ENCODE assay signal across 1 cellular context in the genomic region with DNA sequence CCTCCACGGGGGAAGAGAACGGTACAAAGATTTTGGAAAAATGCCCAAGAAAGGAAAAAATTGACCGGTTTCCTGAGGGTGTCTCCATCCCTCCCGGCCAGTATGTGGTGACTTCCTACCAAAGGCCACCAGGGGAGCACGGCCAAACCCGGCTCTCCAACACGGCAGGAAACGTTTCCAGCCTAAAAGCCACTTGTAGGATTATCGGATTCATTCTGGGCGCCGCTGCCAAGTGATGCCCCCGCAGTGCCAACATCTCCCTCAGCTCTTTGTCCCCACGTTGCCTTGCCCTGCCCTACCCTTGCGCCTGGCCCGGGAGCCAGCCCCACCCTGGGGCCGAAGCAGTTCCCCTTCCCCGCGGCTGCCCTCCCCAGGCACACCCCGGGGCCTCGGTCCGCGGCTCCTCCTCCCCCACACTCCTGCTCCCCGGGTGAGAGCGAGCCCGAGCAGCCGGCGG.
TF ChIP-seq lines count a peak whose summit lies in the region.

No MANE protein-coding gene starts in this region.

TF ChIP-seq in K562, 482 proteins besides CTCF, POLR2A, EP300 and RAD21:
- TF ChIP-seq YY1 (IDR thresholded peaks at IDR 0.05; ENCODE audit: borderline replicate concordance in 1 of 3, control insufficient read depth in 1 of 3, extremely low read depth in 1 of 3, insufficient read depth in 3 of 3, insufficient read length in 1 of 3, insufficient replicate concordance in 2 of 3, low read depth in 1 of 3, low read length in 2 of 3) (peak in 1 of 3 experiments; percentile 46), MYNN (IDR thresholded peaks at IDR 0.05) (0 out of 2 replicates have a peak, but pooled peaks have one; percentile 26), MYNN (CRISPR knock-in tag; IDR thresholded peaks at IDR 0.05) (no peak), SIN3A (IDR thresholded peaks at IDR 0.05; ENCODE audit: borderline replicate concordance in 2 of 2, control insufficient read depth in 1 of 2, low read depth in 2 of 2, low read length in 2 of 2) (peak in 1 of 2 experiments; percentile 10; a peak in 1 of 4 replicates), MYC (IDR thresholded peaks at IDR 0.05; ENCODE audit: low read depth, low read length) (no peak), MYC (CRISPR knock-in tag; IDR thresholded peaks at IDR 0.05; ENCODE audit: borderline replicate concordance, low read depth) (no peak), ZNF354B (CRISPR knock-in tag; IDR thresholded peaks at IDR 0.05) (no peak), SMARCE1 (IDR thresholded peaks at IDR 0.05) (peak; percentile 30; the same call in 1 of the 2 replicates), UBTF (IDR thresholded peaks at IDR 0.05; ENCODE audit: borderline replicate concordance in 1 of 2, low read depth in 2 of 2, low read length in 2 of 2) (peak; percentile 46 to 58; a peak in 2 of 4 replicates), CREM (IDR thresholded peaks at IDR 0.05; ENCODE audit: low read depth) (0 out of 2 replicates have a peak, but pooled peaks have one; percentile 4), ZNF778 (CRISPR knock-in tag; IDR thresholded peaks at IDR 0.05) (no peak), SRF (CRISPR knock-in tag; IDR thresholded peaks at IDR 0.05) (0 out of 4 replicates have a peak, but pooled peaks of 1 of the 2 experiments have one; percentile 41), ZNF764 (CRISPR knock-in tag; IDR thresholded peaks at IDR 0.05; ENCODE audit: low read depth) (no peak), ILF3 (IDR thresholded peaks at IDR 0.05; ENCODE audit: borderline replicate concordance) (no peak), RBM14 (IDR thresholded peaks at IDR 0.05; ENCODE audit: borderline replicate concordance, insufficient read depth, low read depth, low read length) (peak; percentile 73; the same call in 1 of the 2 replicates), PHB2 (IDR thresholded peaks at IDR 0.05; ENCODE audit: low read depth) (no peak), ZZZ3 (IDR thresholded peaks at IDR 0.05) (no peak), HDAC1 (IDR thresholded peaks at IDR 0.05) (peak in 1 of 2 experiments; percentile 33; a peak in 1 of 4 replicates), MAZ (CRISPR knock-in tag; conservative IDR thresholded peaks at IDR 0.05 in 1 of 2, IDR thresholded peaks at IDR 0.05 in 1 of 2) (peak in 1 of 2 experiments; percentile 59; a peak in 2 of 4 replicates), ZNF143 (CRISPR knock-in tag; IDR thresholded peaks at IDR 0.05) (no peak), PHF8 (IDR thresholded peaks at IDR 0.05; ENCODE audit: borderline replicate concordance, low read length) (no peak), XRCC5 (IDR thresholded peaks at IDR 0.05; ENCODE audit: low read depth, low read length) (peak; percentile 32; the same call in 1 of the 2 replicates), SPI1 (IDR thresholded peaks at IDR 0.05; ENCODE audit: borderline replicate concordance, low read depth, low read length) (peak; percentile 22; the same call in 1 of the 2 replicates)
- TF ChIP-seq, protein P1, sequence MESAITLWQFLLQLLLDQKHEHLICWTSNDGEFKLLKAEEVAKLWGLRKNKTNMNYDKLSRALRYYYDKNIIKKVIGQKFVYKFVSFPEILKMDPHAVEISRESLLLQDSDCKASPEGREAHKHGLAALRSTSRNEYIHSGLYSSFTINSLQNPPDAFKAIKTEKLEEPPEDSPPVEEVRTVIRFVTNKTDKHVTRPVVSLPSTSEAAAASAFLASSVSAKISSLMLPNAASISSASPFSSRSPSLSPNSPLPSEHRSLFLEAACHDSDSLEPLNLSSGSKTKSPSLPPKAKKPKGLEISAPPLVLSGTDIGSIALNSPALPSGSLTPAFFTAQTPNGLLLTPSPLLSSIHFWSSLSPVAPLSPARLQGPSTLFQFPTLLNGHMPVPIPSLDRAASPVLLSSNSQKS (CRISPR knock-in tag; IDR thresholded peaks at IDR 0.05): no peak
